11 cellular contexts compared by ENCODE assay signal in genomic region chr2:74630454-74630853, GRCh38. TPM values are rescaled to one million over a fixed set of nuclear protein-coding genes. Genes with fewer than 3 reads are reported as not detected.
"Had no signal": no experiment of that assay in that cellular context is flagged by ENCODE, and none has a peak within 500 bp of the region (broad histone marks: within the 10 kb centered on the region; RNA-seq: fewer than 3 reads in every experiment).

No MANE protein-coding gene starts in this region.

RNA-seq across cellular contexts. Expression of gene M1AP, which starts 17.7 kb away (rescaled TPM):
- total RNA-seq: activated naive CD4-positive, alpha-beta T cell treated with anti-CD3 and anti-CD28 coated beads, Interleukin-2, amount 50 U/mL, for 72 hours; activated naive CD8-positive, alpha-beta T cell treated with anti-CD3 and anti-CD28 coated beads, Interleukin-2, amount 10 ng/mL, durations not matched to agents 7 days and 5 days; activated T-cell treated with anti-CD3 and anti-CD28 coated beads, Interleukin-2, amount 50 U/mL, for 4 hours; activated T-cell treated with anti-CD3 and anti-CD28 coated beads, Interleukin-2, amount 50 U/mL, for 72 hours; activated T-helper 17 cell treated with anti-CD3 and anti-CD28 coated beads, Interleukin-2, amount 50 U/mL, for 72 hours; activated T-helper 2 cell treated with anti-CD3 and anti-CD28 coated beads, Interferon-gamma antibody, Interleukin-2, Interleukin-4, amounts not matched to agents 10 μg/mL and 5 μg/mL and 100 μg/mL, durations not matched to agents 14 hours and 24 hours and 36 hours; ascending aorta; body of pancreas; cardiac muscle cell; cardiac septum had no signal
- polyA plus RNA-seq: aorta, cardiac muscle cell had no signal
